13 cellular contexts compared by ENCODE assay signal in the genomic region with DNA sequence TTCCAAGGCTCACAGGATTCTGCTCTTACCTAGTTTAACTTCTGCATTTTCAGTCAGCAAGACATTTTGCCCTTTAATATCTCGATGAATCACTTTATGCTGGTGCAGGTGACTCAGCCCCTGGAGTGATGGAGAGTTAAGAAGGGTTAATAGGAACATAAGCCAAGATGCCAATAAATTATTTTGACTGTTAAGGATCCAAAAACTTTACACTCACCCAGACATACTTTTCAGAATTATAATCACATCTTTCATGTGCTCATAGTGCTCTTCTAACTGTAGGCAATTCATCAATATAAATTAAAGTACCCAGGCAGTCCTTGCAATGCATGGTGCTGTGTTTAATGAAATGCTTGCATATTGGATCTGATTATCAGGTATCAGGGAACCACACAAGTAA.
DNase-seq lines count a peak whose midpoint lies in the region; ATAC-seq and TF ChIP-seq lines count a peak whose summit lies in the region.
"Had no signal": no experiment of that assay in that cellular context is flagged by ENCODE, and none has a peak within 500 bp of the region (broad histone marks: within the 10 kb centered on the region; RNA-seq: fewer than 3 reads in every experiment).

No MANE protein-coding gene starts in this region.

- no peak overlapping the region for H3K27ac ChIP-seq in mammary epithelial cell (ENCODE audit: insufficient read depth, low read depth, low read length)

- H3K9me3 ChIP-seq in mammary epithelial cell (replicated peaks; ENCODE audit: insufficient read depth, low read length), result no peaks in the 10 kb centered on the region

- H3K27ac Mint-ChIP-seq in Calu3 (ENCODE audit: unreplicated experiment), result no peak overlapping the region

- H3K4me3 Mint-ChIP-seq in Calu3 (ENCODE audit: low read depth, unreplicated experiment), result no peak overlapping the region

- H3K4me1 Mint-ChIP-seq in Calu3 (ENCODE audit: low read depth, unreplicated experiment), result peaks cover 51% of the 10 kb centered on the region

- H2AFZ ChIP-seq in mammary epithelial cell (ENCODE audit: low read depth, low read length), result no peak overlapping the region

- in situ Hi-C loops in mammary epithelial cell (cut with MboI; ENCODE audit: low sequenced_read_pairs in 2 of 2), result no loop called here

- CTCF ChIA-PET in mammary epithelial cell (lab: Charles Lee; ENCODE audit: low non-redundant PET) (no interaction called here), Calu3 (lab: Charles Lee) (no interaction called here)

- WGBS in mammary epithelial cell (ENCODE audit: low coverage, missing lambda C conversion rate), result 36% methylated on average over 1 of the region's 1 CpG

- ATAC-seq in GM21717 (IDR thresholded peaks at IDR 0.05; ENCODE audit: unreplicated experiment), result no peak

- H3K9me3 Mint-ChIP-seq in Calu3 (ENCODE audit: low read depth, unreplicated experiment), result no peaks in the 10 kb centered on the region

- no peak for TF ChIP-seq CTCF in mammary epithelial cell (conservative IDR thresholded peaks at IDR 0.05 in 1 of 2, IDR thresholded peaks at IDR 0.05 in 1 of 2; ENCODE audit: extremely low read depth in 1 of 2, insufficient read depth in 1 of 2, low read depth in 1 of 2, low read length in 2 of 2)
- no peak for TF ChIP-seq CTCF in Calu3 (IDR thresholded peaks at IDR 0.05; ENCODE audit: unreplicated experiment)

- no peaks in the 10 kb centered on the region for H4K20me1 ChIP-seq in mammary epithelial cell (ENCODE audit: insufficient read depth, low read length)

- H3K9ac ChIP-seq in mammary epithelial cell (ENCODE audit: insufficient read depth, low read length), result no peak overlapping the region

- no peaks in the 10 kb centered on the region for H3K27me3 ChIP-seq in mammary epithelial cell (ENCODE audit: insufficient read depth, low read length)

- H3K4me1 ChIP-seq in mammary epithelial cell (ENCODE audit: insufficient read depth, low read length), result no peaks in the 10 kb centered on the region

- H3K79me2 ChIP-seq in mammary epithelial cell (ENCODE audit: insufficient read depth, low read length), result no peaks in the 10 kb centered on the region

- peak; percentile 13 for DNase-seq in stimulated activated CD4-positive, alpha-beta T cell treated with anti-CD3 and anti-CD28 coated beads, Interleukin-1b, Interleukin-23, amount 100 ng/mL, for 48 hours
- no peak for DNase-seq in stimulated activated CD4-positive, alpha-beta T cell treated with anti-CD3 and anti-CD28 coated beads, Interleukin-2, amount 100 ng/mL, for 48 hours
- DNase-seq in NCI-H226 (peak; percentile 43), mammary epithelial cell (peak; percentile 66), Calu3 (no peak), KG1 (lab: John Stamatoyannopoulos, UW) (no peak)
- DNase-seq: activated CD4-positive, alpha-beta T cell treated with anti-CD3 and anti-CD28 coated beads, Interleukin-2, amount 50 U/mL, for 48 hours; aorta; GF-D8; NCI-H1048; NCI-H2081; NCI-H510A treated with DMSO at 0.1 percent for 48 hours had no signal

- H3K4me2 ChIP-seq in mammary epithelial cell (ENCODE audit: insufficient read depth, low read depth, low read length), result no peak overlapping the region

- BruUV-seq in mammary epithelial cell (replicated peaks; lab: Mats Ljungman, UMichigan) (no TSS peak), Calu3 (replicated peaks; lab: Mats Ljungman, UMichigan) (no TSS peak)

- H3K36me3 Mint-ChIP-seq in Calu3 (ENCODE audit: insufficient read depth, unreplicated experiment), result no peaks in the 10 kb centered on the region

- intact Hi-C loops in mammary epithelial cell (cut with micrococcal nuclease) (no loop called here), Calu3 (cut with micrococcal nuclease; ENCODE audit: unreplicated experiment) (no loop called here)

- no peaks in the 10 kb centered on the region for H3K36me3 ChIP-seq in mammary epithelial cell (ENCODE audit: insufficient read depth, low read length)

- H3K27me3 Mint-ChIP-seq in Calu3 (ENCODE audit: unreplicated experiment), result no peaks in the 10 kb centered on the region

- H3K4me3 ChIP-seq in mammary epithelial cell (replicated peaks in 1 of 3; ENCODE audit: insufficient read depth in 1 of 3, low read depth in 2 of 3, low read length in 3 of 3), result no peak overlapping the region

- dilution Hi-C loops in mammary epithelial cell (cut with HindIII; ENCODE audit: low sequenced_read_pairs), result no loop called here

Comparison
In these comparisons a context has a peak if more than half of its experiments do, and no peak if none do; other contexts are left out.
1. DNase-seq: peak in stimulated activated CD4-positive, alpha-beta T cell treated with anti-CD3 and anti-CD28 coated beads, Interleukin-1b, Interleukin-23, amount 100 ng/mL, for 48 hours (single experiment), NCI-H226 (single experiment) and mammary epithelial cell (single experiment); none in stimulated activated CD4-positive, alpha-beta T cell treated with anti-CD3 and anti-CD28 coated beads, Interleukin-2, amount 100 ng/mL, for 48 hours (0 of 2), Calu3 (single experiment) and KG1 (single experiment).